8 cellular contexts compared by ENCODE assay signal in the genomic region with DNA sequence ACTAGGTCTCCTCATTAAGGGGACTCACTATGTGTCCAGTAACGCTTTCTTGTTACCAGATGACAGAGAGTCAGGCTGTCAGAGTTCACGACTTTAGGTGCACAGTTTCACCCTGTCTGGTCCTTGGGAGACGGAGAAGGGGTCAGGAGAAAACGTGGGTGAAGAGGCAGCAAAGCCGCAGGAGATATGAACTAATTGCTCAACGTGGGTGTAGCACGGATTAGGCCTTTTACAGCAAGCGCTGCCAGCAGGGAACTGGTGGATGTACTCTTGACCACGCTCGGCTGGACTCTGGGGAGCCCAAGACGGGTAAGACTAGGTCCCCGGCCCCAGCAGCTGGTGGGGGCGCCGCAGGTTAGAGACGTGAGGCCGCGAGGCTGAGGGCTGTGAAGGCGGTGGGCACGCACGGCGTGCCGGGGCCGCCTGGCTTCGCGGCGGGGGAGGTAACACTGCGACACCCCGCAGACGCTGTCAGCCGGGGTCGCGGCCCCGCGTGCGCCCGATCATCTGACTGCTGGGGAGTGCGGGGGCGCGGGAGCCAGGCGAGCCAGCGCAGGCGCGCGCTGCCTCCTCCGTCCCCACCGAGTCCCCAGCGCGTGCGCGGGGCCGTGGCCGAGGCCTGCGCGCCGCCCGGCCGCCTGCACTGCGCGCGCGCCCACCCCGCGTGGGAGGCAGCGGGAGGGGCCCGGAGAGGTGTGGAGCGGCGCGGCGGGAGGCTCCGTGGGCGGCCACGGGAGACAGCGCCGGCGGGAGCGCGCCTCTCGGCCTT. TPM values are rescaled to one million over a fixed set of nuclear protein-coding genes. Genes with fewer than 3 reads are reported as not detected.
DNase-seq lines count a peak whose midpoint lies in the region; ATAC-seq and TF ChIP-seq lines count a peak whose summit lies in the region.

A gene with protein sequence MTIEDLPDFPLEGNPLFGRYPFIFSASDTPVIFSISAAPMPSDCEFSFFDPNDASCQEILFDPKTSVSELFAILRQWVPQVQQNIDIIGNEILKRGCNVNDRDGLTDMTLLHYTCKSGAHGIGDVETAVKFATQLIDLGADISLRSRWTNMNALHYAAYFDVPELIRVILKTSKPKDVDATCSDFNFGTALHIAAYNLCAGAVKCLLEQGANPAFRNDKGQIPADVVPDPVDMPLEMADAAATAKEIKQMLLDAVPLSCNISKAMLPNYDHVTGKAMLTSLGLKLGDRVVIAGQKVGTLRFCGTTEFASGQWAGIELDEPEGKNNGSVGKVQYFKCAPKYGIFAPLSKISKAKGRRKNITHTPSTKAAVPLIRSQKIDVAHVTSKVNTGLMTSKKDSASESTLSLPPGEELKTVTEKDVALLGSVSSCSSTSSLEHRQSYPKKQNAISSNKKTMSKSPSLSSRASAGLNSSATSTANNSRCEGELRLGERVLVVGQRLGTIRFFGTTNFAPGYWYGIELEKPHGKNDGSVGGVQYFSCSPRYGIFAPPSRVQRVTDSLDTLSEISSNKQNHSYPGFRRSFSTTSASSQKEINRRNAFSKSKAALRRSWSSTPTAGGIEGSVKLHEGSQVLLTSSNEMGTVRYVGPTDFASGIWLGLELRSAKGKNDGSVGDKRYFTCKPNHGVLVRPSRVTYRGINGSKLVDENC (plus strand): TSS at position 575 of the 769 bp plus-strand sequence. CDS start 5,974 bp downstream, outside the sequence.

- H3K4ac ChIP-seq in IMR-90 (ENCODE audit: low read depth, low read length), result peak within 1 kb of the TSS; percentile 97

- peak within 1 kb of the TSS; percentile 78 for H3K9ac ChIP-seq in IMR-90 (ENCODE audit: low read depth, low read length)

- peak within 1 kb of the TSS; percentile 93 for H3K56ac ChIP-seq in IMR-90 (ENCODE audit: extremely low read depth, insufficient read depth, low read length)

- peaks cover 3 to 39% of the 10 kb centered on the region in 2 experiments; a peak in 2 of 4 replicates for H3K79me1 ChIP-seq in IMR-90 (ENCODE audit: low read depth in 1 of 2, low read length in 2 of 2)

- CTCF ChIA-PET in IMR-90 (lab: Yijun Ruan, JAX), result no interaction called here

- no peaks in the 10 kb centered on the region for H3K27me3 ChIP-seq in IMR-90 (ENCODE audit: control insufficient read depth, insufficient read depth, low read length)

- H4K91ac ChIP-seq in IMR-90 (ENCODE audit: insufficient read depth, low read depth, low read length), result peak within 1 kb of the TSS; percentile 93

- in situ Hi-C loops in IMR-90 (cut with MboI; ENCODE audit: low sequenced_read_pairs), result no loop called here

- H3K9me1 ChIP-seq in IMR-90 (ENCODE audit: insufficient read depth, low read length), result peaks cover 11% of the 10 kb centered on the region; the same call in 1 of the 2 replicates

- peak within 1 kb of the TSS; percentile 72 to 91 for H4K8ac ChIP-seq in IMR-90 (ENCODE audit: low read depth in 2 of 2, low read length in 2 of 2)

- intact Hi-C loops in IMR-90 (cut with micrococcal nuclease), result loop anchor here (5.0 kb wide), 2 partner anchors 133 to 158 kb away; partner anchors contain the start of gene TOGARAM2
- intact Hi-C loops in lower leg skin (cut with DNase I; ENCODE audit: low total_unique reads), result loop anchor here (10.0 kb wide), 1 partner anchor 50 kb away; no protein-coding TSS in a partner anchor

- peak within 1 kb of the TSS; percentile 94 for H2AK5ac ChIP-seq in IMR-90 (ENCODE audit: low read depth, low read length)

- peak within 1 kb of the TSS; percentile 88 for H3K4me3 ChIP-seq in IMR-90 (ENCODE audit: insufficient read depth, low read depth, low read length)
- peak within 1 kb of the TSS; percentile 57 for H3K4me3 ChIP-seq in lower leg skin (ENCODE audit: low read depth, poor library complexity, severe bottlenecking)

- peak within 1 kb of the TSS; percentile 97 for H2BK5ac ChIP-seq in IMR-90 (ENCODE audit: low read depth, low read length, poor library complexity, severe bottlenecking)

- H2BK120ac ChIP-seq in IMR-90 (ENCODE audit: low read depth, low read length), result peak within 1 kb of the TSS; percentile 90

- ATAC-seq in GM19324 (IDR thresholded peaks at IDR 0.05; ENCODE audit: low FRiP score, unreplicated experiment) (peak; percentile 72), IMR-90 (ENCODE audit: low read depth) (peak; percentile 82)

- no peaks in the 10 kb centered on the region for H4K20me1 ChIP-seq in IMR-90 (ENCODE audit: insufficient read depth, low read length)

- TF ChIP-seq POLR2A in IMR-90 (IDR thresholded peaks at IDR 0.05; ENCODE audit: low read depth, low read length) (peak; percentile 54), lower leg skin (IDR thresholded peaks at IDR 0.05) (no peak)

- TF ChIP-seq RAD21 in IMR-90 (IDR thresholded peaks at IDR 0.05; ENCODE audit: low read length), result no peak

- peak within 1 kb of the TSS; percentile 97 for H2AK9ac ChIP-seq in IMR-90 (replicated peaks; ENCODE audit: low read depth, low read length, poor library complexity)

- H3K18ac ChIP-seq in IMR-90 (ENCODE audit: low read depth, low read length), result peak within 1 kb of the TSS; percentile 96

- TF ChIP-seq CTCF in IMR-90 (conservative IDR thresholded peaks at IDR 0.05; ENCODE audit: low read depth, low read length) (no peak), lower leg skin (IDR thresholded peaks at IDR 0.05) (no peak)

- H2BK15ac ChIP-seq in IMR-90 (ENCODE audit: low read depth, low read length), result peak within 1 kb of the TSS; percentile 92; the same call in 2 of the 3 replicates

- POLR2A ChIA-PET in IMR-90 (lab: Charles Lee; ENCODE audit: unreplicated experiment), result no interaction called here

- peak within 1 kb of the TSS; percentile 91 for H2AFZ ChIP-seq in IMR-90 (replicated peaks; ENCODE audit: low read length, poor library complexity)

- H3K27ac ChIP-seq in IMR-90 (ENCODE audit: insufficient read depth, low read length), result peak within 1 kb of the TSS; percentile 94

- peak within 1 kb of the TSS; percentile 93 for H3K23ac ChIP-seq in IMR-90 (ENCODE audit: low read depth, low read length)

- no peaks in the 10 kb centered on the region for H3K9me3 ChIP-seq in IMR-90 (ENCODE audit: control insufficient read depth, insufficient read depth, low read length)

- peak within 1 kb of the TSS; percentile 88 for H2BK20ac ChIP-seq in IMR-90 (ENCODE audit: low read depth, low read length)

- H4K5ac ChIP-seq in IMR-90 (ENCODE audit: low read depth, low read length), result peak within 1 kb of the TSS; percentile 97

- dilution Hi-C loops in IMR-90 (cut with HindIII; ENCODE audit: low sequenced_read_pairs, unreplicated experiment), result no loop called here

- BruUV-seq in IMR-90 (replicated peaks; lab: Mats Ljungman, UMichigan), result no TSS peak

- H3K14ac ChIP-seq in IMR-90 (replicated peaks; ENCODE audit: low read depth, low read length), result peak within 1 kb of the TSS; percentile 99

- DNase-seq in AG08396 (ENCODE audit: low spot score), result peak; percentile 87
- DNase-seq in IMR-90, result peak; percentile 51
- peak; percentile 72 to 80 for DNase-seq in activated CD4-positive, alpha-beta T cell treated with anti-CD3 and anti-CD28 coated beads, Interleukin-2, amount 50 U/mL, for 4 hours
- DNase-seq in dermis blood vessel endothelial cell, result peak; percentile 68
- DNase-seq in lower leg skin (ENCODE audit: low spot score in 2 of 2), result peak; percentile 62 to 88
- DNase-seq in stimulated activated CD4-positive, alpha-beta T cell treated with anti-CD3 and anti-CD28 coated beads, Interleukin-4, amount 100 ng/mL, for 4 hours, result peak; percentile 81 to 87
- DNase-seq in NCI-H128 (lab: John Stamatoyannopoulos, UW; ENCODE audit: unreplicated experiment), result no peak

- H3K4me2 ChIP-seq in IMR-90 (ENCODE audit: low read depth, low read length), result peak within 1 kb of the TSS; percentile 96

- no peaks in the 10 kb centered on the region for H3K36me3 ChIP-seq in IMR-90 (ENCODE audit: control insufficient read depth, insufficient read depth, low read length)

- 6% methylated on average over 45 of the region's 78 CpGs; no CpG with 5 or more reads in 1 of the 2 experiments for WGBS in IMR-90 (ENCODE audit: extremely low coverage in 2 of 2, insufficient read length in 1 of 2), 2 experiments
- 4 to 10% methylated on average over 18 to 56 of the region's 78 CpGs for WGBS in lower leg skin, 2 donors

- peaks cover 32% of the 10 kb centered on the region for H3K4me1 ChIP-seq in IMR-90 (ENCODE audit: control insufficient read depth, insufficient read depth, low read length)

TF ChIP-seq in IMR-90, 13 proteins besides CTCF, POLR2A, EP300 and RAD21:
- TF ChIP-seq RFX5 (IDR thresholded peaks at IDR 0.05; ENCODE audit: low read depth, low read length), result no peak
- peak; percentile 34; the same call in 1 of the 2 replicates for TF ChIP-seq CEBPB (IDR thresholded peaks at IDR 0.05; ENCODE audit: low read depth, low read length)
- no peak for TF ChIP-seq NFE2L2 (IDR thresholded peaks at IDR 0.05; ENCODE audit: low read depth, low read length)
- no peak for TF ChIP-seq SMC3 (IDR thresholded peaks at IDR 0.05; ENCODE audit: low read depth, low read length)
- peak; percentile 70; the same call in 1 of the 2 replicates for TF ChIP-seq MAZ (IDR thresholded peaks at IDR 0.05; ENCODE audit: borderline replicate concordance, low read depth, low read length)
- TF ChIP-seq BHLHE40 (IDR thresholded peaks at IDR 0.05; ENCODE audit: low read depth, low read length), result peak; percentile 92
- no peak for TF ChIP-seq RCOR1 (IDR thresholded peaks at IDR 0.05; ENCODE audit: insufficient replicate concordance, low read length)
- TF ChIP-seq USF2 (IDR thresholded peaks at IDR 0.05; ENCODE audit: low read depth, low read length), result peak; percentile 35; the same call in 1 of the 2 replicates

RNA-seq across cellular contexts. Expression of the gene that starts here (rescaled TPM):
- total RNA-seq in IMR-90 (2012; rRNA removed), result 64.2 and 66.3 TPM in 2 replicates
- 26.8 and 29.7 TPM in 2 replicates for polyA plus RNA-seq in IMR-90 (2012; rRNA removed)
- 5.5 and 8.4 TPM in 2 replicates for polyA plus RNA-seq in IMR-90 (2012; cell fraction: cytosol; rRNA removed)
- 10.3 and 72.2 TPM in 2 replicates for polyA plus RNA-seq in IMR-90 (2012; cell fraction: nucleus; rRNA removed; ENCODE audit: low replicate concordance)
- 9.5 and 12.3 TPM in 2 replicates for total RNA-seq in dermis blood vessel endothelial cell
- total RNA-seq in lower leg skin, result 10 to 100 TPM; 50.6 to 82.2 (median 58.1) TPM
